In the genomic region with DNA sequence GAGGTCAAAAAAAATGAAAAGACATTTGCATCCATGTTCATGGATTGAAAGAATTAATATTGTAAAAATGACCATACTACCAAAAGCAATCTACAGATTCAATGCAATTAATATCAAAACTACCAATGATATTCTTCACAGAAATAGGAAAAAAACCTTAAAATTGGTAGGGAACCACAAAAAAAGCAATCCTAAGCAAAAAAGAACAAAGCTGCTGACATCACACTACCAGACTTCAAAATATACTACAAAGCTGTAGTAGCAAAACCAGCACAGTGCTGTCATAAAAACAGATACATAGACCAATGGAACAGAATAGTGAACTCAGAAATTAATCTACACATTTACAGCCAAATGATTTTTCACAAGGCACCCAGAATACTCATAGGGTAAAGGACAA, we compare ENCODE assay signal across 11 cellular contexts.
"Had no signal": no experiment of that assay in that cellular context is flagged by ENCODE, and none has a peak within 500 bp of the region (broad histone marks: within the 10 kb centered on the region; RNA-seq: fewer than 3 reads in every experiment).

No MANE protein-coding gene starts in this region.

- H3K27ac ChIP-seq: GM23248 had no signal

- H2AFZ ChIP-seq: GM23248, GM23338 had no signal

- H3K4me2 ChIP-seq: GM23338 had no signal

- H3K4me1 ChIP-seq: HAP-1 had no signal

- H3K9ac ChIP-seq: GM23248 had no signal

- H3K36me3 ChIP-seq: HAP-1 had no signal

- ATAC-seq: GM23338, HCT116 had no signal

- FAIRE-seq: H1, H54 had no signal

- H3K4me3 ChIP-seq: GM23248, GM23338, HAP-1 had no signal

- DNase-seq: GM23248, GOT3, H7, H9, HCEC 1CT, HFFc6 had no signal
